In the genomic region with DNA sequence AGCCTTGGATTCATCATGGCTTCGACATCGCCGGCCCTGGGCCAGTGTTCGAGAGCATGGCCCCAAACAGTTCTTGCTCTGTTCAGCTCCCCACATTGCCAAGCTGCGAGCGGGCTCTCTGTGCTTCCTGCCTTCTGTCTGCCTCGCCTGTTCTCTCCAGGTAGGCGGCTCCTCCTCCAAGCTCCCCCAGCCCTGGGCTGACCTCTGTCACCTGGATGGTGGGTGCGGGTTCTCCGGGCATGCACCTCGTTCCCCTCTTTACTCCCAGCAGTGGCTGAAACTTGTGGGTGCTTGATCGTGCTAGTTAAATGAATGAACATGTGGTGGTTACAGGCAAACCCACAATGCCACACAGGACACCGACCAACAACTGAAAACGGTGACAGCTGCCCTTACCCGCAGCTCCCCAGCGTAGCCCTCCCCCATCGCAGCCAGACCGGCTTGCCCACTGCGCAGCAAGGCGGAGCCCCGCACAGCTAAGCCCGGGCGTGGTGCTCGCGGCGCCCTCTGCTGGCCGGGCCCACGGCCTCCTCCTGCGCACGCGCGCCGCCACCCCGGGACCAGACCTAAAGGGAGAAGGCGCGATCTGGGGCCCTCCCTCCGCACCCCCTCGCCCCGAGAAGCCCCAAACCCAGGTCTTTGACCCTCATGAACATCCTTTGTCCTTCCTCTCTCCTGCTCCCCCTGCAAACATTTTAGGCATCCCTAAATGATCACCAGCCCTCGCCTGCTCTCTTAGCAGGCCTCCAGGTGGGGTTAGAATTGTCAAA, we compare ENCODE assay signal across 8 cellular contexts. TPM values are rescaled to one million over a fixed set of nuclear protein-coding genes. Genes with fewer than 3 reads are reported as not detected.
DNase-seq lines count a peak whose midpoint lies in the region; ATAC-seq and TF ChIP-seq lines count a peak whose summit lies in the region.

No MANE protein-coding gene starts in this region.

- peak; percentile 99 for TF ChIP-seq CTCF in C4-2B (conservative IDR thresholded peaks at IDR 0.05)

- H3K36me3 Mint-ChIP-seq in activated CD4-positive, alpha-beta memory T cell treated with anti-CD3 and anti-CD28 coated beads, Interleukin-2, amount 10 ng/mL, durations not matched to agents 7 days and 5 days (ENCODE audit: low read depth): no peaks in the 10 kb centered on the region

- WGBS in ectodermal cell, 2 experiments: 17 to 20% methylated on average over 40 of the region's 40 CpGs

- ATAC-seq in GM19438 (IDR thresholded peaks at IDR 0.05; ENCODE audit: low read depth, unreplicated experiment): peak; percentile 60
- ATAC-seq in HG03565 (IDR thresholded peaks at IDR 0.05; ENCODE audit: unreplicated experiment): peak; percentile 43

- no peaks in the 10 kb centered on the region for H3K4me1 ChIP-seq in ectodermal cell (ENCODE audit: control insufficient read depth, insufficient read depth, low read length)

- H3K27ac ChIP-seq in C4-2B (peak overlapping the region; percentile 84), ectodermal cell (ENCODE audit: insufficient read depth, low read depth, low read length, poor library complexity, severe bottlenecking) (no peak overlapping the region)

- DNase-seq in NCI-H748 treated with DMSO at 0.1 percent for 48 hours (lab: John Stamatoyannopoulos, UW) (peak; percentile 69), lung microvascular endothelial cell (ENCODE audit: low read depth in 2 of 2) (peak; percentile 80 to 88)
- DNase-seq in activated CD4-positive, alpha-beta memory T cell treated with anti-CD3 and anti-CD28 coated beads, Interleukin-2, amount 10 ng/mL, durations not matched to agents 7 days and 5 days: peak; percentile 91
- DNase-seq in stimulated activated CD4-positive, alpha-beta T cell treated with anti-CD3 and anti-CD28 coated beads, TNF-alpha, amount 100 ng/mL, for 4 hours (ENCODE audit: low read depth in 3 of 3): peak; percentile 76 to 90 (median 79)

- H3K9me3 Mint-ChIP-seq in activated CD4-positive, alpha-beta memory T cell treated with anti-CD3 and anti-CD28 coated beads, Interleukin-2, amount 10 ng/mL, durations not matched to agents 7 days and 5 days: no peaks in the 10 kb centered on the region

- peaks cover 14% of the 10 kb centered on the region for H3K27me3 Mint-ChIP-seq in activated CD4-positive, alpha-beta memory T cell treated with anti-CD3 and anti-CD28 coated beads, Interleukin-2, amount 10 ng/mL, durations not matched to agents 7 days and 5 days

- peaks cover 47% of the 10 kb centered on the region for H3K4me1 Mint-ChIP-seq in activated CD4-positive, alpha-beta memory T cell treated with anti-CD3 and anti-CD28 coated beads, Interleukin-2, amount 10 ng/mL, durations not matched to agents 7 days and 5 days

- POLR2A ChIA-PET in activated CD4-positive, alpha-beta memory T cell treated with anti-CD3 and anti-CD28 coated beads, Interleukin-2, amount 10 ng/mL, durations not matched to agents 7 days and 5 days (lab: Charles Lee): interaction anchor here (0.6 to 9.2 kb wide), 13 partner anchors 12 to 1112 kb away, joined by 3 to 220 read pairs (median 6); a partner anchor contains a TSS

- peak overlapping the region; percentile 94 for H3K27ac Mint-ChIP-seq in activated CD4-positive, alpha-beta memory T cell treated with anti-CD3 and anti-CD28 coated beads, Interleukin-2, amount 10 ng/mL, durations not matched to agents 7 days and 5 days

- CTCF ChIA-PET in activated CD4-positive, alpha-beta memory T cell treated with anti-CD3 and anti-CD28 coated beads, Interleukin-2, amount 10 ng/mL, durations not matched to agents 7 days and 5 days (lab: Charles Lee): interaction anchor here (0.6 to 10.1 kb wide), 20 partner anchors 17 to 859 kb away, joined by 3 to 395 read pairs (median 3); a partner anchor contains a TSS

- peaks cover 14% of the 10 kb centered on the region for H3K27me3 ChIP-seq in ectodermal cell (ENCODE audit: control insufficient read depth, insufficient read depth, low read length, poor library complexity, severe bottlenecking)

- H3K36me3 ChIP-seq in ectodermal cell (ENCODE audit: control insufficient read depth, insufficient read depth, low read length): no peaks in the 10 kb centered on the region

- peak overlapping the region; percentile 75 for H3K4me3 Mint-ChIP-seq in activated CD4-positive, alpha-beta memory T cell treated with anti-CD3 and anti-CD28 coated beads, Interleukin-2, amount 10 ng/mL, durations not matched to agents 7 days and 5 days

- H3K9me3 ChIP-seq in ectodermal cell (ENCODE audit: control insufficient read depth, low read length): no peaks in the 10 kb centered on the region

- H3K4me3 ChIP-seq in ectodermal cell (ENCODE audit: insufficient read depth, low read depth, low read length): peak overlapping the region; percentile 49

RNA-seq across cellular contexts. Expression of a gene that starts 22.9 kb away (rescaled TPM):
- 100 to 1,000 TPM; 933 to 950 TPM for total RNA-seq in activated CD4-positive, alpha-beta memory T cell treated with anti-CD3 and anti-CD28 coated beads, Interleukin-2, amount 10 ng/mL, durations not matched to agents 7 days and 5 days
- polyA plus RNA-seq in ectodermal cell (2013, experiment 1 of 4): 533 TPM
- polyA plus RNA-seq in ectodermal cell (2013, experiment 2 of 4): 531 TPM
- 503 TPM for polyA plus RNA-seq in ectodermal cell (2013, experiment 3 of 4)
- polyA plus RNA-seq in ectodermal cell (2013, experiment 4 of 4): 534 TPM
- total RNA-seq in lung microvascular endothelial cell: 41.2 and 82.5 TPM in 2 replicates

RNA-seq across cellular contexts. Expression of a gene that starts 41.4 kb away (rescaled TPM):
- not detected for total RNA-seq in activated CD4-positive, alpha-beta memory T cell treated with anti-CD3 and anti-CD28 coated beads, Interleukin-2, amount 10 ng/mL, durations not matched to agents 7 days and 5 days
- polyA plus RNA-seq in ectodermal cell (2013, experiment 1 of 4): 1.8 TPM
- polyA plus RNA-seq in ectodermal cell (2013, experiment 2 of 4): 1.8 TPM
- 1.3 TPM for polyA plus RNA-seq in ectodermal cell (2013, experiment 3 of 4)
- 1.1 TPM for polyA plus RNA-seq in ectodermal cell (2013, experiment 4 of 4)
- total RNA-seq in lung microvascular endothelial cell: 0.22 TPM in 1 of 2 replicates, not detected in the other

RNA-seq across cellular contexts. Expression of a gene that starts 46.4 kb away (rescaled TPM):
- total RNA-seq in activated CD4-positive, alpha-beta memory T cell treated with anti-CD3 and anti-CD28 coated beads, Interleukin-2, amount 10 ng/mL, durations not matched to agents 7 days and 5 days: not detected
- polyA plus RNA-seq in ectodermal cell (2013, experiment 1 of 4): not detected
- polyA plus RNA-seq in ectodermal cell (2013, experiment 2 of 4): not detected
- polyA plus RNA-seq in ectodermal cell (2013, experiment 3 of 4): not detected
- not detected for polyA plus RNA-seq in ectodermal cell (2013, experiment 4 of 4)
- not detected in 2 replicates for total RNA-seq in lung microvascular endothelial cell

RNA-seq across cellular contexts. Expression of a gene that starts 53.2 kb away (rescaled TPM):
- total RNA-seq in activated CD4-positive, alpha-beta memory T cell treated with anti-CD3 and anti-CD28 coated beads, Interleukin-2, amount 10 ng/mL, durations not matched to agents 7 days and 5 days: not detected
- 0.31 TPM for polyA plus RNA-seq in ectodermal cell (2013, experiment 1 of 4)
- 0.16 TPM for polyA plus RNA-seq in ectodermal cell (2013, experiment 2 of 4)
- 0.27 TPM for polyA plus RNA-seq in ectodermal cell (2013, experiment 3 of 4)
- not detected for polyA plus RNA-seq in ectodermal cell (2013, experiment 4 of 4)
- total RNA-seq in lung microvascular endothelial cell: not detected in 2 replicates

Comparison
In these comparisons a context has a peak if more than half of its experiments do, and no peak if none do; other contexts are left out.
1. RNA of a gene that starts 22.9 kb away (total RNA-seq): 933 to 950 TPM in activated CD4-positive, alpha-beta memory T cell treated with anti-CD3 and anti-CD28 coated beads, Interleukin-2, amount 10 ng/mL, durations not matched to agents 7 days and 5 days; 41.2 to 82.5 TPM in lung microvascular endothelial cell; every median in the first group is over 10 times any median in the second.
2. Peak in every context shown above with its lines, with median percentiles within 50 percentile points of each other: DNase-seq.